In genomic region chr13:103803349-103803748, GRCh38 we compare ENCODE assay signal across 19 cellular contexts.
DNase-seq lines count a peak whose midpoint lies in the region; ATAC-seq and TF ChIP-seq lines count a peak whose summit lies in the region.
"Had no signal": no experiment of that assay in that cellular context is flagged by ENCODE, and none has a peak within 500 bp of the region (broad histone marks: within the 10 kb centered on the region; RNA-seq: fewer than 3 reads in every experiment).

No MANE protein-coding gene starts in this region.

- no peaks in the 10 kb centered on the region for H3K27me3 Mint-ChIP-seq in mesothelial cell of epicardium (ENCODE audit: low read depth)

- H3K4me3 ChIP-seq in esophagus muscularis mucosa: no peak overlapping the region
- H3K4me3 ChIP-seq: GM12878, GM23338 had no signal

- no peak overlapping the region for H3K27ac ChIP-seq in esophagus muscularis mucosa (replicated peaks in 1 of 4)
- H3K27ac ChIP-seq: 22Rv1 had no signal

- peaks cover 6% of the 10 kb centered on the region for H3K9me3 Mint-ChIP-seq in mesothelial cell of epicardium

- no peaks in the 10 kb centered on the region for H3K36me3 ChIP-seq in esophagus muscularis mucosa

- H3K9me3 ChIP-seq in esophagus muscularis mucosa: no peaks in the 10 kb centered on the region

- ATAC-seq in HG03108 (IDR thresholded peaks at IDR 0.05; ENCODE audit: unreplicated experiment): no peak
- ATAC-seq: GM12878, GM23338 had no signal

- peaks cover 61% of the 10 kb centered on the region for H3K4me1 Mint-ChIP-seq in mesothelial cell of epicardium
- H3K4me1 Mint-ChIP-seq: GM23338 had no signal

- TF ChIP-seq POLR2A in esophagus muscularis mucosa (IDR thresholded peaks at IDR 0.05; ENCODE audit: low read depth) (no peak), erythroblast (IDR thresholded peaks at IDR 0.05; ENCODE audit: low read length) (no peak)

- no peaks in the 10 kb centered on the region for H3K4me1 ChIP-seq in esophagus muscularis mucosa

- 23% methylated on average over 2 of the region's 2 CpGs for WGBS in esophagus muscularis mucosa

- DNase-seq in NCI-H1092 treated with DMSO at 0.1 percent for 48 hours (lab: John Stamatoyannopoulos, UW) (peak; percentile 37), NCI-H1092 (lab: John Stamatoyannopoulos, UW) (no peak), NCI-H187 treated with DMSO at 0.1 percent for 48 hours (lab: John Stamatoyannopoulos, UW) (peak; percentile 72), NCI-H82 treated with DMSO at 0.1 percent for 48 hours (lab: John Stamatoyannopoulos, UW; ENCODE audit: unreplicated experiment) (peak; percentile 99), mesothelial cell of epicardium (ENCODE audit: low spot score in 2 of 2, unreplicated experiment in 2 of 2) (no peak), esophagus muscularis mucosa (ENCODE audit: extremely low spot score) (no peak), erythroblast (lab: John Stamatoyannopoulos, UW) (no peak)
- DNase-seq: AML-193; EL; KG1; NCI-H1436; NCI-H2107; NCI-H69; NK-92 treated with Interleukin-12 subunit alpha and Interleukin-12 subunit beta, amount 100 ng/mL, for 24 hours; Right ventricle myocardium superior had no signal

- intact Hi-C loops in esophagus muscularis mucosa (cut with DNase I): no loop called here

- no peak for TF ChIP-seq EP300 in esophagus muscularis mucosa (IDR thresholded peaks at IDR 0.05)

- H3K4me3 Mint-ChIP-seq in mesothelial cell of epicardium: no peak overlapping the region
- H3K4me3 Mint-ChIP-seq: GM23338 had no signal

- no peaks in the 10 kb centered on the region for H3K27me3 ChIP-seq in esophagus muscularis mucosa

- TF ChIP-seq CTCF in mesothelial cell of epicardium (IDR thresholded peaks at IDR 0.05; ENCODE audit: unreplicated experiment) (no peak), esophagus muscularis mucosa (IDR thresholded peaks at IDR 0.05) (no peak)

- peaks cover 4% of the 10 kb centered on the region for H3K36me3 Mint-ChIP-seq in mesothelial cell of epicardium

- H3K27ac Mint-ChIP-seq in mesothelial cell of epicardium: peak overlapping the region; percentile 21
- H3K27ac Mint-ChIP-seq: GM23338 had no signal

Comparison
In these comparisons a context has a peak if more than half of its experiments do, and no peak if none do; other contexts are left out.
1. DNase-seq: peak in NCI-H1092 treated with DMSO at 0.1 percent for 48 hours (single experiment), NCI-H187 treated with DMSO at 0.1 percent for 48 hours (single experiment) and NCI-H82 treated with DMSO at 0.1 percent for 48 hours (single experiment); none in NCI-H1092 (single experiment), mesothelial cell of epicardium (0 of 2), esophagus muscularis mucosa (single experiment) and erythroblast (0 of 2).